Comparison of ENCODE assay signal across 9 cellular contexts in the genomic region with DNA sequence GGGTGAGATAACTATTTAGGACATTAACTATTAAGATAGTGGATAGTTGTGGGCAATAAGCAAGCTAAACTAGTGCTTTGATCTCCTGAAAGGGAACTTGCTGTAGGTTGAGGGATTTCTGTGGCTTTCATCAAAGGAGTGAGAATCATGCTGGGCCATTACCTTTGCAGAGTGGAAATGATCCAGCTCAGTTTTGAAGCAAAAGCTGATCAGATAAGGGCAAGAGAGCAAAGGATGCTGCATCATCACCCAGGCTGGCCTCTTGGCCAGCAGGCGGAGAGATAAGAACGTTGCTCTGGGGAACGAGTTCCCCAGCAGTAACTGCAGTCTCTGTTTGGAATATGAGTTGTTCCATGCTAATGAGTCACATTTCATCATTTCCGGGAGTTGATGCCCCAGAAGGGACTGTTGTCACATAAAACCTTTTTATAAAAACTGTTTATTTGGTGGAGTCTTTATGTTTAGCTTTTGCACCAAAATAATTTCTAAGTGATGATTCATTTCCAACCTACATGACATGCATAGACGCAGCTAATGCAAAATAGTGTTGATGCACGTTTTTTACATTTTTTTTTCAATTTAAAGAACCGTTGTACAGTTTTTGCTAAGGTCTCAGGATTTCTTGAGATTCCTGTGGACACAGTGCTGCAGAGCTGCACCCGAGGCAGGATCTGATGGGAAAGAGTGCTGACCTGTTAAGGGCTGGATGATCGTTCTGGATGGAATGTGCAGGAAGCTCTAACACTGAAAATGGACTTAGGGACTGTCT.
DNase-seq lines count a peak whose midpoint lies in the region; ATAC-seq, FAIRE-seq and TF ChIP-seq lines count a peak whose summit lies in the region.
"Had no signal": no experiment of that assay in that cellular context is flagged by ENCODE, and none has a peak within 500 bp of the region (broad histone marks: within the 10 kb centered on the region; RNA-seq: fewer than 3 reads in every experiment).

No MANE protein-coding gene starts in this region.

- H3K36me3 Mint-ChIP-seq in HFFc6 (ENCODE audit: low read depth) (no peaks in the 10 kb centered on the region), T-cell (no peaks in the 10 kb centered on the region)

- no peaks in the 10 kb centered on the region for H3K36me3 ChIP-seq in kidney (ENCODE audit: control insufficient read depth in 1 of 2, insufficient read depth in 2 of 2, low read length in 2 of 2)

- TF ChIP-seq CTCF in HFFc6 (IDR thresholded peaks at IDR 0.05), result peak; percentile 75
- no peak for TF ChIP-seq CTCF in GM10248 (IDR thresholded peaks at IDR 0.05; ENCODE audit: control extremely low read depth, extremely low read depth, low read depth, missing control alignments)
- no peak for TF ChIP-seq CTCF in D721Med (IDR thresholded peaks at IDR 0.05; ENCODE audit: insufficient read depth, missing control alignments)
- TF ChIP-seq CTCF in GM20000 (IDR thresholded peaks at IDR 0.05; ENCODE audit: extremely low read depth, missing control alignments), result no peak
- no peak for TF ChIP-seq CTCF in kidney (IDR thresholded peaks at IDR 0.05; ENCODE audit: borderline replicate concordance, extremely low read depth, insufficient read depth)

- H3K4me1 Mint-ChIP-seq in HFFc6 (ENCODE audit: low read depth) (peaks cover 34% of the 10 kb centered on the region), T-cell (peaks cover 0 to 10% (median 2%) of the 10 kb centered on the region in 3 donors)
- H3K4me1 Mint-ChIP-seq: nephron had no signal

- H3K27ac Mint-ChIP-seq in HFFc6 (peak overlapping the region; percentile 90), T-cell (peak overlapping the region in 1 of 2 donors; percentile 12)
- H3K27ac Mint-ChIP-seq: nephron had no signal

- H3K9me3 Mint-ChIP-seq in HFFc6, result no peaks in the 10 kb centered on the region
- no peaks in the 10 kb centered on the region for H3K9me3 Mint-ChIP-seq in T-cell

- no peaks in the 10 kb centered on the region for H3K9me3 ChIP-seq in kidney (ENCODE audit: control insufficient read depth in 1 of 2, low read length in 2 of 2)

- H3K27me3 Mint-ChIP-seq in HFFc6 (ENCODE audit: insufficient read depth) (peaks cover 2% of the 10 kb centered on the region; the same call in 1 of the 2 replicates), T-cell (peaks cover 1 to 3% of the 10 kb centered on the region in 2 donors)

- DNase-seq in HFFc6 (peak; percentile 96), T-cell (peak in 6 of 34 experiments; percentile 1 to 24 (median 7)), fibroblast of gingiva (ENCODE audit: low read depth) (peak; percentile 83), GM10248 (ENCODE audit: extremely low spot score) (no peak), D721Med (ENCODE audit: insufficient read length, low spot score) (no peak), GM20000 (ENCODE audit: low spot score) (no peak), kidney (no peak)
- DNase-seq in stimulated activated CD4-positive, alpha-beta T cell treated with anti-CD3 and anti-CD28 coated beads, Interleukin-15, amount 100 ng/mL, for 24 hours, result peak; percentile 71

- no peak overlapping the region for H3K4me3 ChIP-seq in kidney (ENCODE audit: low read length in 2 of 2)

- ATAC-seq in T-cell (replicated peaks in 1 of 4), result peak in 3 of 4 experiments; percentile 45 to 80 (median 57)

- POLR2A ChIA-PET in T-cell (lab: Charles Lee), result interaction anchor here in 1 of 2 donors (0.7 kb wide), 1 partner anchor 1017 kb away, joined by 3 read pairs; no protein-coding TSS in a partner anchor
- POLR2A ChIA-PET in GM10248 (lab: Yijun Ruan, JAX), result no interaction called here

- CTCF ChIA-PET in T-cell (lab: Charles Lee) (no interaction called here), GM10248 (lab: Yijun Ruan, JAX) (interaction anchor here (0.9 to 1.0 kb wide), 2 partner anchors 24 to 85 kb away, joined by 3 read pairs; no protein-coding TSS in a partner anchor)

- H3K9ac ChIP-seq in kidney (ENCODE audit: low read length in 2 of 2), result no peak overlapping the region

- peak overlapping the region; percentile 69 for H3K4me3 Mint-ChIP-seq in HFFc6
- no peak overlapping the region for H3K4me3 Mint-ChIP-seq in T-cell
- H3K4me3 Mint-ChIP-seq: nephron had no signal

- FAIRE-seq in D721Med (lab: Jason Lieb, UNC), result no peak
- no peak for FAIRE-seq in kidney (lab: Jason Lieb, UNC)

- H3K27ac ChIP-seq in kidney (ENCODE audit: low read depth in 2 of 2, low read length in 2 of 2), result no peak overlapping the region

- H3K4me1 ChIP-seq in kidney (ENCODE audit: control insufficient read depth in 1 of 2, insufficient read depth in 1 of 2, low read depth in 1 of 2, low read length in 2 of 2), result no peaks in the 10 kb centered on the region

- intact Hi-C loops in kidney (cut with DNase I), result no loop called here

Comparison
In these comparisons a context has a peak if more than half of its experiments do, and no peak if none do; other contexts are left out.
1. DNase-seq: peak in HFFc6 (single experiment), fibroblast of gingiva (single experiment) and stimulated activated CD4-positive, alpha-beta T cell treated with anti-CD3 and anti-CD28 coated beads, Interleukin-15, amount 100 ng/mL, for 24 hours (single experiment); none in GM10248 (single experiment), D721Med (single experiment), GM20000 (single experiment) and kidney (single experiment).